1 cellular context compared by ENCODE assay signal in the genomic region with DNA sequence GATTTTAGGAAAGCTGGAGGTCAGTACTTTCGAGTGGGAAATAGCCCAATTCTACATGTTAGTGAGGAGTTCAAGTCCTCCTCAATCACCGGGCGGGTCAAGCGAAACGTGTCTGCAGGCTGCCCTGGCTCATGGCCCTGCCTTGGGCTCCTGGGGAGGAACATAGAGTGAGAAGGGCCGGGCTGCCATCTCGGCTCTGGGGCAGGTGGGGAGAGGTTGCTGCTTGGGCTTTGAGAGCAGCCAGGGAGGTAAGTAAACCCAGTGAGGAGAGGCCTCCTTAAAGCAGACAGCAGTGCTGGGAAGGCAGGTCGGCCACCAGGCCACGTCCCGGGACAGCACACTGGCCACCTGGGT.
TF ChIP-seq lines count a peak whose summit lies in the region.

No MANE protein-coding gene starts in this region.

TF ChIP-seq in WTC11, 78 proteins besides CTCF, POLR2A, EP300 and RAD21 (continued from another document):
- TF ChIP-seq ZSCAN18 (CRISPR knock-in tag; IDR thresholded peaks at IDR 0.05) (no peak), RELA (CRISPR knock-in tag; IDR thresholded peaks at IDR 0.05; ENCODE audit: borderline replicate concordance) (no peak), PRRX2 (CRISPR knock-in tag; IDR thresholded peaks at IDR 0.05) (no peak), SOX15 (CRISPR knock-in tag; IDR thresholded peaks at IDR 0.05) (no peak), USF1 (CRISPR knock-in tag; IDR thresholded peaks at IDR 0.05) (no peak)
- TF ChIP-seq, protein P1, sequence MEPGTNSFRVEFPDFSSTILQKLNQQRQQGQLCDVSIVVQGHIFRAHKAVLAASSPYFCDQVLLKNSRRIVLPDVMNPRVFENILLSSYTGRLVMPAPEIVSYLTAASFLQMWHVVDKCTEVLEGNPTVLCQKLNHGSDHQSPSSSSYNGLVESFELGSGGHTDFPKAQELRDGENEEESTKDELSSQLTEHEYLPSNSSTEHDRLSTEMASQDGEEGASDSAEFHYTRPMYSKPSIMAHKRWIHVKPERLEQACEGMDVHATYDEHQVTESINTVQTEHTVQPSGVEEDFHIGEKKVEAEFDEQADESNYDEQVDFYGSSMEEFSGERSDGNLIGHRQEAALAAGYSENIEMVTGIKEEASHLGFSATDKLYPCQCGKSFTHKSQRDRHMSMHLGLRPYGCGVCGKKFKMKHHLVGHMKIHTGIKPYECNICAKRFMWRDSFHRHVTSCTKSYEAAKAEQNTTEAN (CRISPR knock-in tag; IDR thresholded peaks at IDR 0.05), result no peak
- TF ChIP-seq, protein P2, sequence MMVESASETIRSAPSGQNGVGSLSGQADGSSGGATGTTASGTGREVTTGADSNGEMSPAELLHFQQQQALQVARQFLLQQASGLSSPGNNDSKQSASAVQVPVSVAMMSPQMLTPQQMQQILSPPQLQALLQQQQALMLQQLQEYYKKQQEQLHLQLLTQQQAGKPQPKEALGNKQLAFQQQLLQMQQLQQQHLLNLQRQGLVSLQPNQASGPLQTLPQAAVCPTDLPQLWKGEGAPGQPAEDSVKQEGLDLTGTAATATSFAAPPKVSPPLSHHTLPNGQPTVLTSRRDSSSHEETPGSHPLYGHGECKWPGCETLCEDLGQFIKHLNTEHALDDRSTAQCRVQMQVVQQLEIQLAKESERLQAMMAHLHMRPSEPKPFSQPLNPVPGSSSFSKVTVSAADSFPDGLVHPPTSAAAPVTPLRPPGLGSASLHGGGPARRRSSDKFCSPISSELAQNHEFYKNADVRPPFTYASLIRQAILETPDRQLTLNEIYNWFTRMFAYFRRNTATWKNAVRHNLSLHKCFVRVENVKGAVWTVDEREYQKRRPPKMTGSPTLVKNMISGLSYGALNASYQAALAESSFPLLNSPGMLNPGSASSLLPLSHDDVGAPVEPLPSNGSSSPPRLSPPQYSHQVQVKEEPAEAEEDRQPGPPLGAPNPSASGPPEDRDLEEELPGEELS (CRISPR knock-in tag; IDR thresholded peaks at IDR 0.05), result no peak
